10 cellular contexts compared by ENCODE assay signal in the genomic region with DNA sequence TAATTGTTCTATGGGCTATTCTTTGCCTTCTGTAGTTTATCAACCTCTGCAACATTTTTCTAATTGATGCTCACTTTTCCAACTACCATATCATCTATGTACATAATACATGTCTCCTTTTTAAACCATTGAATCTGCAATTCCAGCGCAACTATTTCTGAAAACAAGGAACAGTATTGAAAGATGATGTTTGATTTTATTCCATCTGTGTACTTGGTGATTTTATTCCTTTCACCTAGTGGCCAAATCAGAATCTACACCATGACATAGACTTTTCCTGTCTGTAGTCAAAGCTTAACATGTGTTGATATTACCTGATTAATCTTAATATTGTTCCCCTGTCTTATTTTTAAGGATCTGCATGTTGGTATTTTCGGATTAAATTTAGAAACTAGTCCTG. TPM values are rescaled to one million over a fixed set of nuclear protein-coding genes. Genes with fewer than 3 reads are reported as not detected.
DNase-seq lines count a peak whose midpoint lies in the region; ATAC-seq and TF ChIP-seq lines count a peak whose summit lies in the region.
"Had no signal": no experiment of that assay in that cellular context is flagged by ENCODE, and none has a peak within 500 bp of the region (broad histone marks: within the 10 kb centered on the region; RNA-seq: fewer than 3 reads in every experiment).

No MANE protein-coding gene starts in this region.

- no peaks in the 10 kb centered on the region for H3K4me1 Mint-ChIP-seq in neural progenitor cell

- peaks cover 46% of the 10 kb centered on the region for H3K36me3 ChIP-seq in DND-41 (ENCODE audit: insufficient read depth, low read length)
- H3K36me3 ChIP-seq in colonic mucosa = peaks cover 4% of the 10 kb centered on the region
- peaks cover 6% of the 10 kb centered on the region for H3K36me3 ChIP-seq in neural progenitor cell

- H3K27ac ChIP-seq in DND-41 (ENCODE audit: low read length) (no peak overlapping the region), colonic mucosa (no peak overlapping the region), neural progenitor cell (no peak overlapping the region)
- H3K27ac ChIP-seq: epithelial cell of prostate, SJSA1 had no signal

- TF ChIP-seq CTCF in DND-41 (IDR thresholded peaks at IDR 0.05; ENCODE audit: borderline replicate concordance, extremely low read depth, low read length, poor library complexity, severe bottlenecking) (peak; percentile 54), colonic mucosa (IDR thresholded peaks at IDR 0.05) (peak; percentile 52), neural progenitor cell (IDR thresholded peaks at IDR 0.05) (peak; percentile 51)

- H3K27me3 ChIP-seq in DND-41 (ENCODE audit: insufficient read depth, low read length, poor library complexity) = no peaks in the 10 kb centered on the region
- no peaks in the 10 kb centered on the region for H3K27me3 ChIP-seq in colonic mucosa
- no peaks in the 10 kb centered on the region for H3K27me3 ChIP-seq in neural progenitor cell
- H3K27me3 ChIP-seq: SJSA1 had no signal

- H2AFZ ChIP-seq in DND-41 (ENCODE audit: low read depth, low read length) = no peak overlapping the region
- H2AFZ ChIP-seq in neural progenitor cell (replicated peaks) = no peak overlapping the region

- H3K27me3 Mint-ChIP-seq in neural progenitor cell (ENCODE audit: insufficient read depth, low read depth) = no peaks in the 10 kb centered on the region

- H4K20me1 ChIP-seq in DND-41 (ENCODE audit: insufficient read depth, low read length) = peaks cover 77% of the 10 kb centered on the region
- peaks cover 91% of the 10 kb centered on the region for H4K20me1 ChIP-seq in neural progenitor cell (ENCODE audit: low read depth)

- H3K4me3 ChIP-seq in DND-41 (ENCODE audit: low read depth in 1 of 2, low read length in 2 of 2) = no peak overlapping the region
- H3K4me3 ChIP-seq in colonic mucosa = no peak overlapping the region
- no peak overlapping the region for H3K4me3 ChIP-seq in neural progenitor cell
- H3K4me3 ChIP-seq: SJSA1 had no signal

- ATAC-seq in DND-41 (ENCODE audit: insufficient read depth, low read depth) (peak; percentile 58; the same call in 1 of the 3 replicates), GM21526 (IDR thresholded peaks at IDR 0.05; ENCODE audit: low FRiP score, unreplicated experiment) (no peak), HG02884 (IDR thresholded peaks at IDR 0.05; ENCODE audit: unreplicated experiment) (no peak)

- no peak overlapping the region for H3K4me3 Mint-ChIP-seq in neural progenitor cell

- DNase-seq in DND-41 (no peak), LHCN-M2 (ENCODE audit: low read depth) (peak; percentile 18), colonic mucosa (no peak), neural progenitor cell (ENCODE audit: low spot score) (no peak), hypothalamus (lab: John Stamatoyannopoulos, UW) (no peak), HuH-7.5 (ENCODE audit: low spot score) (no peak)

- H3K4me2 ChIP-seq in DND-41 (ENCODE audit: insufficient read depth, low read length) (no peak overlapping the region), neural progenitor cell (no peak overlapping the region)

- no peak overlapping the region for H3K9ac ChIP-seq in DND-41 (ENCODE audit: low read depth, low read length)
- no peak overlapping the region for H3K9ac ChIP-seq in colonic mucosa (ENCODE audit: low read depth in 2 of 2, low read length in 2 of 2)
- H3K9ac ChIP-seq in neural progenitor cell = no peak overlapping the region

- H3K36me3 Mint-ChIP-seq in neural progenitor cell = peaks cover 9% of the 10 kb centered on the region

- intact Hi-C loops in colonic mucosa (cut with DNase I) = no loop called here

- H3K9me3 ChIP-seq in DND-41 (ENCODE audit: insufficient read depth, low read length, severe bottlenecking) (no peaks in the 10 kb centered on the region), colonic mucosa (no peaks in the 10 kb centered on the region), neural progenitor cell (ENCODE audit: low read depth) (no peaks in the 10 kb centered on the region)
- H3K9me3 ChIP-seq: SJSA1 had no signal

- H3F3A ChIP-seq in neural progenitor cell (ENCODE audit: low read depth) = peaks cover 14% of the 10 kb centered on the region

- peaks cover 95% of the 10 kb centered on the region for H3K79me2 ChIP-seq in DND-41 (ENCODE audit: insufficient read depth, low read length)
- H3K79me2 ChIP-seq in neural progenitor cell (ENCODE audit: low read depth) = peaks cover 96% of the 10 kb centered on the region

- H3K9me3 Mint-ChIP-seq in neural progenitor cell = no peaks in the 10 kb centered on the region

- H3K27ac Mint-ChIP-seq in neural progenitor cell = no peak overlapping the region

- peaks cover 10% of the 10 kb centered on the region for H3K4me1 ChIP-seq in DND-41 (ENCODE audit: insufficient read depth, low read length)
- peaks cover 5% of the 10 kb centered on the region for H3K4me1 ChIP-seq in colonic mucosa
- no peaks in the 10 kb centered on the region for H3K4me1 ChIP-seq in neural progenitor cell
- H3K4me1 ChIP-seq: SJSA1 had no signal

RNA-seq across cellular contexts. Expression of a gene that starts 13.0 kb away (rescaled TPM):
- total RNA-seq in LHCN-M2 (2014; rRNA removed) (26.4 and 35.1 TPM in 2 replicates), colonic mucosa (10 to 100 TPM; 47.5 to 48.2 TPM), neural progenitor cell (ENCODE audit: low replicate concordance) (127 and 190 TPM in 2 replicates)
- polyA plus RNA-seq in LHCN-M2 (2012) = 7.3 TPM

RNA-seq across cellular contexts. Expression of a gene that starts 22.8 kb away (rescaled TPM):
- total RNA-seq in LHCN-M2 (2014; rRNA removed) = 18.0 and 26.3 TPM in 2 replicates
- 23.6 TPM for polyA plus RNA-seq in LHCN-M2 (2012)
- 10 to 100 TPM; 21.7 to 24.9 TPM for total RNA-seq in colonic mucosa
- total RNA-seq in neural progenitor cell (ENCODE audit: low replicate concordance) = 58.4 and 108 TPM in 2 replicates

RNA-seq across cellular contexts. Expression of a gene that starts 31.7 kb away (rescaled TPM):
- 79.2 and 90.2 TPM in 2 replicates for total RNA-seq in LHCN-M2 (2014; rRNA removed)
- 30.8 TPM for polyA plus RNA-seq in LHCN-M2 (2012)
- 10 to 100 TPM; 17.1 to 17.5 TPM for total RNA-seq in colonic mucosa
- 48.5 and 48.6 TPM in 2 replicates for total RNA-seq in neural progenitor cell (ENCODE audit: low replicate concordance)

RNA-seq across cellular contexts. Expression of a gene that starts 40.0 kb away (rescaled TPM):
- total RNA-seq in LHCN-M2 (2014; rRNA removed) (28.9 and 33.2 TPM in 2 replicates), colonic mucosa (1 to 10 TPM; 4.0 to 9.0 TPM), neural progenitor cell (ENCODE audit: low replicate concordance) (4.4 and 5.7 TPM in 2 replicates)
- polyA plus RNA-seq in LHCN-M2 (2012) = 30.1 TPM
